In genomic region chr5:142716963-142717362, GRCh38 we compare ENCODE assay signal across 8 cellular contexts. TPM values are rescaled to one million over a fixed set of nuclear protein-coding genes. Genes with fewer than 3 reads are reported as not detected.
DNase-seq lines count a peak whose midpoint lies in the region; ATAC-seq lines count a peak whose summit lies in the region.

No MANE protein-coding gene starts in this region.

- peak; percentile 40 for ATAC-seq in HG02678 (IDR thresholded peaks at IDR 0.05; ENCODE audit: unreplicated experiment)

- intact Hi-C loops in cardiac septum (cut with DNase I): no loop called here
- intact Hi-C loops in posterior cingulate gyrus (cut with DNase I): loop anchor here (1.0 kb wide), 2 partner anchors 163 to 171 kb away; no protein-coding TSS in a partner anchor

- DNase-seq in NCI-H1092 treated with DMSO at 0.1 percent for 48 hours (lab: John Stamatoyannopoulos, UW) (peak; percentile 42), NCI-H1092 (lab: John Stamatoyannopoulos, UW) (no peak), NCI-H82 (lab: John Stamatoyannopoulos, UW) (peak; percentile 72), cardiac septum (ENCODE audit: low spot score) (peak; percentile 79), posterior cingulate gyrus (peak; percentile 57 to 94 (median 70))
- peak; percentile 36 for DNase-seq in activated naive CD4-positive, alpha-beta T cell treated with anti-CD3 and anti-CD28 coated beads, Interleukin-2, amount 50 U/mL, for 16 hours
- no peak for DNase-seq in activated CD4-positive, CD25-positive, alpha-beta regulatory T cell treated with anti-CD3 and anti-CD28 coated beads, Interleukin-2, amount 50 U/mL, for 72 hours

RNA-seq across cellular contexts. Expression of gene FGF1, which starts 31.1 kb away (rescaled TPM):
- 70.2 TPM for total RNA-seq in cardiac septum

RNA-seq across cellular contexts. Expression of gene ARHGAP26, which starts 53.2 kb away (rescaled TPM):
- 32.0 TPM for total RNA-seq in cardiac septum

Comparison
In these comparisons a context has a peak if more than half of its experiments do, and no peak if none do; other contexts are left out.
1. DNase-seq: peak in NCI-H1092 treated with DMSO at 0.1 percent for 48 hours (single experiment), NCI-H82 (single experiment), activated naive CD4-positive, alpha-beta T cell treated with anti-CD3 and anti-CD28 coated beads, Interleukin-2, amount 50 U/mL, for 16 hours (single experiment), cardiac septum (single experiment) and posterior cingulate gyrus (10 of 10); none in NCI-H1092 (single experiment) and activated CD4-positive, CD25-positive, alpha-beta regulatory T cell treated with anti-CD3 and anti-CD28 coated beads, Interleukin-2, amount 50 U/mL, for 72 hours (single experiment).